ENCODE assay signal across 18 cellular contexts in genomic region chr10:22846294-22846693, GRCh38.
DNase-seq lines count a peak whose midpoint lies in the region; ATAC-seq, FAIRE-seq and TF ChIP-seq lines count a peak whose summit lies in the region.
"Had no signal": no experiment of that assay in that cellular context is flagged by ENCODE, and none has a peak within 500 bp of the region (broad histone marks: within the 10 kb centered on the region; RNA-seq: fewer than 3 reads in every experiment).

No MANE protein-coding gene starts in this region.

- H3K9me3 ChIP-seq in GM12878 (replicated peaks; ENCODE audit: control insufficient read depth, insufficient read depth, low read length), result no peaks in the 10 kb centered on the region
- no peaks in the 10 kb centered on the region for H3K9me3 ChIP-seq in H1 (ENCODE audit: insufficient read depth in 2 of 2, low read depth in 1 of 2, low read length in 1 of 2)
- no peaks in the 10 kb centered on the region for H3K9me3 ChIP-seq in mesenchymal stem cell (ENCODE audit: control insufficient read depth, low read length)

- H3K27ac ChIP-seq in GM12878 (ENCODE audit: control insufficient read depth, insufficient read depth) (no peak overlapping the region), caudate nucleus (ENCODE audit: low read depth, low read length) (peak overlapping the region; percentile 71), H1 (ENCODE audit: low read depth, low read length) (no peak overlapping the region), temporal lobe (ENCODE audit: low read depth, low read length) (peak overlapping the region; percentile 96), mesenchymal stem cell (ENCODE audit: low read length, poor library complexity, severe bottlenecking) (no peak overlapping the region)
- H3K27ac ChIP-seq: GM23248 had no signal

- H3K14ac ChIP-seq in H1 (ENCODE audit: insufficient read length), result no peak overlapping the region
- no peak overlapping the region for H3K14ac ChIP-seq in mesenchymal stem cell (ENCODE audit: low read length in 2 of 2)

- H3K4me1 Mint-ChIP-seq in nephron progenitor cell, result peaks cover 15% of the 10 kb centered on the region

- ATAC-seq in GM12878, result no peak
- ATAC-seq: HCT116 had no signal

- FAIRE-seq in GM12878 (lab: Jason Lieb, UNC) (no peak), H1 (lab: Jason Lieb, UNC) (no peak)
- FAIRE-seq: GM12892 had no signal

- no peaks in the 10 kb centered on the region for H3K36me3 Mint-ChIP-seq in nephron progenitor cell (ENCODE audit: low read depth)
- H3K36me3 Mint-ChIP-seq: CD4-positive, alpha-beta memory T cell had no signal

- TF ChIP-seq CTCF in GM12878 (IDR thresholded peaks at IDR 0.05 in 2 of 3, conservative IDR thresholded peaks at IDR 0.05 in 1 of 3; ENCODE audit: control insufficient read depth in 2 of 3, extremely low read depth in 1 of 3, insufficient read depth in 1 of 3, low read depth in 3 of 3, low read length in 3 of 3) (no peak), H1 (IDR thresholded peaks at IDR 0.05; ENCODE audit: control extremely low read depth in 1 of 3, insufficient read depth in 1 of 3, low read depth in 1 of 3, low read length in 3 of 3) (no peak), nephron progenitor cell (IDR thresholded peaks at IDR 0.05) (no peak)

- H2BK120ac ChIP-seq in H1 (replicated peaks; ENCODE audit: low read depth, low read length) (no peak overlapping the region), mesenchymal stem cell (ENCODE audit: low read depth, low read length) (no peak overlapping the region)

- no peak overlapping the region for H4K5ac ChIP-seq in H1 (ENCODE audit: insufficient read length, low read depth, low read length)

- H3K4me2 ChIP-seq in GM12878 (ENCODE audit: control insufficient read depth, insufficient read depth) (no peak overlapping the region), H1 (ENCODE audit: insufficient read depth in 1 of 2, low read depth in 2 of 2, low read length in 2 of 2) (no peak overlapping the region), mesenchymal stem cell (ENCODE audit: low read length, poor library complexity, severe bottlenecking) (no peak overlapping the region)

- H3K9ac ChIP-seq in GM12878 (ENCODE audit: control insufficient read depth, insufficient read depth, low read length) (no peak overlapping the region), H1 (replicated peaks in 1 of 4; ENCODE audit: extremely low read depth in 1 of 4, low read depth in 3 of 4, low read length in 3 of 4) (no peak overlapping the region), mesenchymal stem cell (ENCODE audit: low read length) (no peak overlapping the region)
- H3K9ac ChIP-seq: GM23248 had no signal

- no peaks in the 10 kb centered on the region for H3K23me2 ChIP-seq in H1 (ENCODE audit: low read depth, low read length)

- in situ Hi-C loops in GM12878 (cut with MboI), result no loop called here

- RAD21 ChIA-PET in GM12878 (lab: Charles Lee; ENCODE audit: unreplicated experiment), result interaction anchor here (1.7 kb wide), 1 partner anchor 80 kb away, joined by 4 read pairs; no protein-coding TSS in a partner anchor

- H3K18ac ChIP-seq in H1 (ENCODE audit: extremely low read depth, low read length), result no peak overlapping the region
- no peak overlapping the region for H3K18ac ChIP-seq in mesenchymal stem cell (ENCODE audit: low read depth in 1 of 2, low read length in 2 of 2)

- H3K23ac ChIP-seq in H1 (ENCODE audit: insufficient read length) (no peak overlapping the region), mesenchymal stem cell (ENCODE audit: low read length in 2 of 2) (no peak overlapping the region)

- BruUV-seq in GM12878 (replicated peaks; lab: Mats Ljungman, UMichigan), result no TSS peak

- H2BK20ac ChIP-seq in H1 (ENCODE audit: low read length), result no peak overlapping the region

- H3K36me3 ChIP-seq in GM12878 (ENCODE audit: control insufficient read depth in 2 of 2, insufficient read depth in 2 of 2, low read length in 1 of 2), result no peaks in the 10 kb centered on the region
- no peaks in the 10 kb centered on the region for H3K36me3 ChIP-seq in H1 (ENCODE audit: control insufficient read depth in 2 of 4, insufficient read depth in 4 of 4, low read length in 3 of 4)
- no peaks in the 10 kb centered on the region for H3K36me3 ChIP-seq in mesenchymal stem cell (ENCODE audit: control insufficient read depth in 1 of 2, insufficient read depth in 2 of 2, low read depth in 1 of 2, low read length in 2 of 2)

- 0 out of 2 replicates have a peak, but pooled peaks have one; percentile 7 for TF ChIP-seq RAD21 in GM12878 (IDR thresholded peaks at IDR 0.05; ENCODE audit: insufficient read depth, low read depth, low read length)
- no peak for TF ChIP-seq RAD21 in H1 (IDR thresholded peaks at IDR 0.05 in 1 of 2, conservative IDR thresholded peaks at IDR 0.05 in 1 of 2; ENCODE audit: low read depth in 2 of 2, low read length in 2 of 2)

- H4K8ac ChIP-seq in H1 (ENCODE audit: extremely low read depth, insufficient read depth, low read length) (no peak overlapping the region), mesenchymal stem cell (ENCODE audit: low read length) (no peak overlapping the region)

- no peaks in the 10 kb centered on the region for H4K20me1 ChIP-seq in GM12878 (ENCODE audit: control insufficient read depth, insufficient read depth)
- H4K20me1 ChIP-seq in H1 (replicated peaks in 1 of 2; ENCODE audit: control insufficient read depth in 1 of 2, insufficient read depth in 2 of 2, low read length in 2 of 2), result no peaks in the 10 kb centered on the region

- H3K4ac ChIP-seq in H1 (replicated peaks; ENCODE audit: insufficient read length, low read depth, low read length) (no peak overlapping the region), mesenchymal stem cell (ENCODE audit: low read depth in 1 of 2, low read length in 2 of 2) (no peak overlapping the region)

- POLR2A ChIA-PET in GM12878 (lab: Charles Lee) (no interaction called here), H1 (lab: Charles Lee; ENCODE audit: partially characterized antibody) (no interaction called here)

- H3K4me1 ChIP-seq in GM12878 (ENCODE audit: control insufficient read depth, insufficient read depth, low read length) (no peaks in the 10 kb centered on the region), H1 (replicated peaks in 1 of 4; ENCODE audit: control insufficient read depth in 3 of 4, insufficient read depth in 4 of 4, low read length in 3 of 4) (peaks cover 0 to 3% (median 0%) of the 10 kb centered on the region in 4 experiments; a peak in 2 of 7 replicates), mesenchymal stem cell (ENCODE audit: control insufficient read depth, insufficient read depth, low read depth, low read length) (no peaks in the 10 kb centered on the region)

- H3K9me3 Mint-ChIP-seq in nephron progenitor cell, result no peaks in the 10 kb centered on the region
- H3K9me3 Mint-ChIP-seq: CD4-positive, alpha-beta memory T cell; H9 had no signal

- TF ChIP-seq POLR2A in GM12878 (IDR thresholded peaks at IDR 0.05; ENCODE audit: low read depth, low read length) (no peak), H1 (IDR thresholded peaks at IDR 0.05; ENCODE audit: control extremely low read depth in 1 of 2, low read depth in 2 of 2, low read length in 2 of 2) (no peak)

- SMC1A ChIA-PET in GM12878 (lab: Charles Lee; ENCODE audit: uncharacterized antibody, unreplicated experiment), result interaction anchor here (0.9 kb wide), 1 partner anchor 185 kb away, joined by 3 read pairs; no protein-coding TSS in a partner anchor

- intact Hi-C loops in GM12878 (cut with micrococcal nuclease; ENCODE audit: unreplicated experiment), result no loop called here

- H4K91ac ChIP-seq in H1 (replicated peaks; ENCODE audit: insufficient read length, low read length) (no peak overlapping the region), mesenchymal stem cell (ENCODE audit: low read length) (no peak overlapping the region)

- H3K79me2 ChIP-seq in GM12878 (ENCODE audit: control insufficient read depth, insufficient read depth, low read length), result no peaks in the 10 kb centered on the region
- H3K79me2 ChIP-seq in H1 (ENCODE audit: control insufficient read depth in 1 of 2, insufficient read depth in 2 of 2, low read length in 2 of 2), result no peaks in the 10 kb centered on the region

- no peak overlapping the region for H3K27ac Mint-ChIP-seq in nephron progenitor cell
- H3K27ac Mint-ChIP-seq: H9 had no signal

- H3K4me3 Mint-ChIP-seq in nephron progenitor cell, result no peak overlapping the region
- H3K4me3 Mint-ChIP-seq: CD4-positive, alpha-beta memory T cell; H9 had no signal

- H3K27me3 Mint-ChIP-seq in nephron progenitor cell (ENCODE audit: low read depth, poor library complexity), result peaks cover 5% of the 10 kb centered on the region

- H3K4me3 ChIP-seq in GM12878 (no peak overlapping the region), H1 (ENCODE audit: extremely low read depth in 1 of 4, insufficient read depth in 2 of 4, low read depth in 3 of 4, low read length in 4 of 4) (no peak overlapping the region), mesenchymal stem cell (ENCODE audit: insufficient read depth in 1 of 2, low read depth in 1 of 2, low read length in 2 of 2) (no peak overlapping the region)
- H3K4me3 ChIP-seq: GM23248 had no signal

- H2AFZ ChIP-seq in GM12878 (ENCODE audit: control insufficient read depth, low read depth, low read length) (no peak overlapping the region), H1 (ENCODE audit: low read length) (0 out of 2 replicates have a peak overlapping the region, but pooled peaks have one; percentile 17), mesenchymal stem cell (ENCODE audit: low read depth, low read length) (no peak overlapping the region)
- H2AFZ ChIP-seq: GM23248 had no signal

- TF ChIP-seq EP300 in GM12878 (IDR thresholded peaks at IDR 0.05; ENCODE audit: borderline replicate concordance in 1 of 2, control insufficient read depth in 1 of 2, low read depth in 2 of 2, low read length in 2 of 2) (no peak), H1 (IDR thresholded peaks at IDR 0.05; ENCODE audit: borderline replicate concordance in 1 of 2, low read depth in 2 of 2, low read length in 2 of 2) (no peak)

- 15% methylated on average over 2 of the region's 2 CpGs for WGBS in GM12878 (ENCODE audit: insufficient coverage, insufficient replicate concordance, low lambda C conversion rate, missing lambda C conversion rate)
- 83% methylated on average over 2 of the region's 2 CpGs; no CpG with 5 or more reads in 1 of the 2 experiments for WGBS in H1 (ENCODE audit: extremely low coverage in 1 of 2, insufficient coverage in 1 of 2, insufficient read length in 1 of 2, insufficient replicate concordance in 2 of 2, low coverage in 1 of 2, low lambda C conversion rate in 2 of 2, missing lambda C conversion rate in 1 of 2), 2 experiments
- WGBS in mesenchymal stem cell, result 98% methylated on average over 2 of the region's 2 CpGs

- CTCF ChIA-PET in GM12878 (lab: Yijun Ruan, JAX), result interaction anchor here (0.8 to 1.1 kb wide), 3 partner anchors 77 to 850 kb away, joined by 3 read pairs; no protein-coding TSS in a partner anchor
- CTCF ChIA-PET in H1 (lab: Charles Lee; ENCODE audit: partially characterized antibody), result no interaction called here

- no peak overlapping the region for H3K56ac ChIP-seq in H1 (replicated peaks; ENCODE audit: insufficient read length, low read depth, low read length)

- DNase-seq in GM12878 (ENCODE audit: low read depth, low spot score) (no peak), caudate nucleus (lab: John Stamatoyannopoulos, UW) (no peak), H1 (ENCODE audit: low read depth in 1 of 2, low spot score in 2 of 2) (no peak), nephron progenitor cell (no peak), SHP77 (lab: John Stamatoyannopoulos, UW) (no peak), mesenchymal stem cell (no peak)
- DNase-seq: C1 segment of cervical spinal cord; Calu3; CD4-positive, alpha-beta memory T cell; COR-L47; DMS53; DMS79 treated with DMSO at 0.1 percent for 48 hours; GF-D8; GM23248; H9 had no signal

- H2BK15ac ChIP-seq in H1 (ENCODE audit: low read length) (no peak overlapping the region), mesenchymal stem cell (ENCODE audit: low read depth, poor library complexity, severe bottlenecking) (no peak overlapping the region)

- H2AK5ac ChIP-seq in H1 (ENCODE audit: low read depth, low read length) (no peak overlapping the region), mesenchymal stem cell (ENCODE audit: low read length, severe bottlenecking) (no peak overlapping the region)

- H3K27me3 ChIP-seq in GM12878 (replicated peaks in 1 of 2; ENCODE audit: control insufficient read depth in 2 of 2, insufficient read depth in 2 of 2, low read length in 1 of 2), result no peaks in the 10 kb centered on the region
- H3K27me3 ChIP-seq in H1 (replicated peaks in 1 of 4; ENCODE audit: control insufficient read depth in 3 of 4, extremely low read depth in 1 of 4, insufficient read depth in 3 of 4, low read length in 3 of 4), result no peaks in the 10 kb centered on the region
- H3K27me3 ChIP-seq in mesenchymal stem cell (ENCODE audit: control insufficient read depth in 1 of 2, insufficient read depth in 1 of 2, low read length in 2 of 2), result no peaks in the 10 kb centered on the region

- no peak overlapping the region for H2BK5ac ChIP-seq in H1 (ENCODE audit: low read depth, low read length)
- H2BK5ac ChIP-seq in mesenchymal stem cell (ENCODE audit: low read depth, low read length, poor library complexity, severe bottlenecking), result no peak overlapping the region

- H3K79me1 ChIP-seq in H1 (ENCODE audit: low read depth, low read length), result no peaks in the 10 kb centered on the region
- no peaks in the 10 kb centered on the region for H3K79me1 ChIP-seq in mesenchymal stem cell (replicated peaks; ENCODE audit: low read length, poor library complexity, severe bottlenecking)

- H2BK12ac ChIP-seq in H1 (ENCODE audit: low read depth, low read length) (no peak overlapping the region), mesenchymal stem cell (ENCODE audit: low read length in 2 of 2) (no peak overlapping the region)

Comparison
In these comparisons a context has a peak if more than half of its experiments do, and no peak if none do; other contexts are left out.
1. H3K27ac ChIP-seq: peak in caudate nucleus (single experiment) and temporal lobe (single experiment); none in GM12878 (single experiment), H1 (single experiment) and mesenchymal stem cell (single experiment).
2. Of the 37 proteins assayed by ChIP-seq in both GM12878 and H1: peak only in GM12878: RAD21; only in H1: none; in both: none; in neither: 36.